In genomic region chr17:59366773-59367656, GRCh38 we compare ENCODE assay signal across 8 cellular contexts. TPM values are rescaled to one million over a fixed set of nuclear protein-coding genes. Genes with fewer than 3 reads are reported as not detected.
DNase-seq lines count a peak whose midpoint lies in the region; TF ChIP-seq lines count a peak whose summit lies in the region.

No MANE protein-coding gene starts in this region.

- H3K36me3 Mint-ChIP-seq in IgD-negative memory B cell = peaks cover 5% of the 10 kb centered on the region

- TF ChIP-seq CTCF in AG04450 (IDR thresholded peaks at IDR 0.05; ENCODE audit: low read depth, low read length) = no peak
- TF ChIP-seq CTCF in ascending aorta (IDR thresholded peaks at IDR 0.05) = no peak
- TF ChIP-seq CTCF in A673 (conservative IDR thresholded peaks at IDR 0.05; ENCODE audit: low read depth, low read length) = no peak

- no peak for DNase-seq in AG04450 (ENCODE audit: low read depth, low spot score)
- DNase-seq in ascending aorta (ENCODE audit: low spot score in 2 of 2) = peak in 1 of 2 donors; percentile 81
- peak; percentile 79 for DNase-seq in kidney glomerular epithelial cell (lab: John Stamatoyannopoulos, UW)
- peak; percentile 59 for DNase-seq in superior temporal gyrus (ENCODE audit: extremely low spot score)
- no peak for DNase-seq in head of caudate nucleus
- DNase-seq in stimulated activated CD4-positive, alpha-beta T cell treated with anti-CD3 and anti-CD28 coated beads, Interleukin-12 subunit alpha, Interleukin-12 subunit beta, amount 100 ng/mL, for 4 hours = no peak
- DNase-seq in A673 (ENCODE audit: low spot score) = no peak

- intact Hi-C loops in ascending aorta (cut with DNase I) = loop anchor here (2.0 to 5.0 kb wide), 2 partner anchors 36 to 60 kb away; partner anchors contain the start of gene YPEL2
- intact Hi-C loops in head of caudate nucleus (cut with DNase I) = no loop called here
- intact Hi-C loops in A673 (cut with micrococcal nuclease; ENCODE audit: unreplicated experiment) = no loop called here

- no peak overlapping the region for H3K4me3 ChIP-seq in AG04450 (ENCODE audit: low read depth, low read length)
- peak overlapping the region in 1 of 2 donors; percentile 1 for H3K4me3 ChIP-seq in ascending aorta
- no peak overlapping the region for H3K4me3 ChIP-seq in A673 (ENCODE audit: low read depth, low read length, poor library complexity, severe bottlenecking)

- CTCF ChIA-PET in AG04450 (lab: Charles Lee) = interaction anchor here (1.9 kb wide), 1 partner anchor 12 kb away, joined by 6 read pairs; no protein-coding TSS in a partner anchor
- CTCF ChIA-PET in A673 (lab: Charles Lee) = interaction anchor here (0.6 kb wide), 1 partner anchor 779 kb away, joined by 6 read pairs; no protein-coding TSS in a partner anchor

- peak overlapping the region in 2 of 3 donors; percentile 23 to 54 for H3K27ac Mint-ChIP-seq in IgD-negative memory B cell

- H3K36me3 ChIP-seq in ascending aorta (no peaks in the 10 kb centered on the region), A673 (ENCODE audit: insufficient read depth, low read length, poor library complexity, severe bottlenecking) (no peaks in the 10 kb centered on the region)

- H3K27me3 ChIP-seq in AG04450 (ENCODE audit: control insufficient read depth, insufficient read depth, low read length) (no peaks in the 10 kb centered on the region), ascending aorta (no peaks in the 10 kb centered on the region), A673 (replicated peaks; ENCODE audit: insufficient read depth, low read depth, low read length, poor library complexity) (no peaks in the 10 kb centered on the region)

- H3K4me3 Mint-ChIP-seq in IgD-negative memory B cell = peak overlapping the region in 1 of 4 donors; percentile 25

- H3K4me1 Mint-ChIP-seq in IgD-negative memory B cell = peaks cover 46 to 65% (median 57%) of the 10 kb centered on the region in 3 donors

- H3K4me1 ChIP-seq in ascending aorta (peaks cover 65 to 94% of the 10 kb centered on the region in 2 donors), A673 (ENCODE audit: insufficient read depth, low read length, poor library complexity, severe bottlenecking) (no peaks in the 10 kb centered on the region)

- BruUV-seq in A673 (replicated peaks; lab: Mats Ljungman, UMichigan) = no TSS peak

- H3K9me3 ChIP-seq in AG04450 (ENCODE audit: control insufficient read depth, insufficient read depth, low read length) (no peaks in the 10 kb centered on the region; the same call in 1 of the 2 replicates), ascending aorta (no peaks in the 10 kb centered on the region), A673 (ENCODE audit: low read depth, low read length, poor library complexity, severe bottlenecking) (no peaks in the 10 kb centered on the region)

- no peaks in the 10 kb centered on the region for H3K9me3 Mint-ChIP-seq in IgD-negative memory B cell

- POLR2A ChIA-PET in AG04450 (lab: Yijun Ruan, JAX) (interaction anchor here (1.3 kb wide), 1 partner anchor 59 kb away, joined by 6 read pairs; no protein-coding TSS in a partner anchor), A673 (lab: Charles Lee; ENCODE audit: low non-redundant PET) (no interaction called here)

- H3K27ac ChIP-seq in AG04450 (ENCODE audit: low read depth, low read length) (peak overlapping the region; percentile 58), ascending aorta (peak overlapping the region; percentile 94 to 95), A673 (ENCODE audit: low read depth, low read length, poor library complexity, severe bottlenecking) (no peak overlapping the region)

- peaks cover 3% of the 10 kb centered on the region for H3K27me3 Mint-ChIP-seq in IgD-negative memory B cell

RNA-seq across cellular contexts. Expression of gene YPEL2, which starts 35.6 kb away (rescaled TPM):
- polyA plus RNA-seq in AG04450 (2011; rRNA removed) (6.0 and 7.7 TPM in 2 replicates), IgD-negative memory B cell (18.8 TPM)
- polyA minus RNA-seq in AG04450 (2011; rRNA and poly(A)+ RNA removed) = 10.9 and 15.0 TPM in 2 replicates
- total RNA-seq in ascending aorta (10.5 TPM), A673 (2021) (0.60 and 0.96 TPM in 2 replicates)

Comparison
In these comparisons a context has a peak if more than half of its experiments do, and no peak if none do; other contexts are left out.
1. DNase-seq: peak in kidney glomerular epithelial cell (single experiment) and superior temporal gyrus (single experiment); none in AG04450 (single experiment), head of caudate nucleus (0 of 42), stimulated activated CD4-positive, alpha-beta T cell treated with anti-CD3 and anti-CD28 coated beads, Interleukin-12 subunit alpha, Interleukin-12 subunit beta, amount 100 ng/mL, for 4 hours (single experiment) and A673 (single experiment).